ENCODE assay signal across 30 cellular contexts in genomic region chr1:54126271-54126815, GRCh38. TPM values are rescaled to one million over a fixed set of nuclear protein-coding genes. Genes with fewer than 3 reads are reported as not detected.
"Had no signal": no experiment of that assay in that cellular context is flagged by ENCODE, and none has a peak within 500 bp of the region (broad histone marks: within the 10 kb centered on the region; RNA-seq: fewer than 3 reads in every experiment).

No MANE protein-coding gene starts in this region.

- DNase-seq: activated CD4-positive, alpha-beta memory T cell treated with anti-CD3 and anti-CD28 coated beads, Interleukin-2, amount 10 ng/mL, durations not matched to agents 7 days and 5 days; activated CD4-positive, alpha-beta T cell treated with anti-CD3 and anti-CD28 coated beads for 1 hour; activated CD4-positive, alpha-beta T cell treated with anti-CD3 and anti-CD28 coated beads, Interleukin-2, amount 10 ng/mL, durations not matched to agents 7 days and 5 days; activated CD8-positive, alpha-beta memory T cell treated with anti-CD3 and anti-CD28 coated beads, Interleukin-2, amount 50 U/mL, for 48 hours; activated gamma-delta T cell; activated naive CD4-positive, alpha-beta T cell treated with anti-CD3 and anti-CD28 coated beads, Interleukin-2, amount 10 ng/mL, durations not matched to agents 7 days and 5 days; activated naive CD8-positive, alpha-beta T cell treated with anti-CD3 and anti-CD28 coated beads, Interleukin-2, amount 10 ng/mL, durations not matched to agents 7 days and 5 days; activated T-cell treated with anti-CD3 and anti-CD28 coated beads, Interleukin-2, amount 50 U/mL, for 24 hours; central memory CD4-positive, alpha-beta T cell; effector CD8-positive, alpha-beta T cell; esophagus squamous epithelium; foreskin keratinocyte; natural killer cell; occipital lobe; stimulated activated CD4-positive, alpha-beta T cell treated with anti-CD3 and anti-CD28 coated beads, Interleukin-15, amount 100 ng/mL, for 24 hours; stimulated activated CD4-positive, alpha-beta T cell treated with anti-CD3 and anti-CD28 coated beads, Interleukin-2, amount 100 ng/mL, for 24 hours; stimulated activated naive CD4-positive, alpha-beta T cell; T-helper 17 cell; tibial artery had no signal

- H3K4me3 ChIP-seq: ascending aorta, esophagus squamous epithelium, heart right ventricle, left ventricle myocardium inferior, lung, neural progenitor cell, suprapubic skin, tibial artery had no signal

- H3K27me3 ChIP-seq: ascending aorta, suprapubic skin, tibial artery had no signal

- H3K4me2 ChIP-seq: neural progenitor cell had no signal

- H3K9me3 ChIP-seq: ascending aorta, esophagus squamous epithelium, heart right ventricle, left ventricle myocardium inferior, suprapubic skin, tibial artery had no signal

- H3K9ac ChIP-seq: neural progenitor cell had no signal

- H2AFZ ChIP-seq: neural progenitor cell had no signal

- H3K36me3 ChIP-seq: ascending aorta, esophagus squamous epithelium, heart right ventricle, left ventricle myocardium inferior, neural progenitor cell, suprapubic skin, tibial artery had no signal

- ATAC-seq: foreskin keratinocyte, natural killer cell, sciatic nerve, T-helper 17 cell had no signal

- H3K4me1 ChIP-seq: foreskin keratinocyte had no signal

- H3K27ac ChIP-seq: ascending aorta, epithelial cell of prostate, esophagus squamous epithelium, foreskin keratinocyte, heart right ventricle, left ventricle myocardium inferior, neural progenitor cell, suprapubic skin, tibial artery had no signal

RNA-seq across cellular contexts. Expression of gene CDCP2, which starts 26.5 kb away (rescaled TPM):
- total RNA-seq: activated CD4-positive, alpha-beta memory T cell treated with anti-CD3 and anti-CD28 coated beads, Interleukin-2, amount 10 ng/mL, durations not matched to agents 7 days and 5 days; activated CD4-positive, alpha-beta T cell treated with anti-CD3 and anti-CD28 coated beads, Interleukin-2, amount 10 ng/mL, durations not matched to agents 7 days and 5 days; ascending aorta; foreskin keratinocyte; glomerular endothelial cell; left ventricle myocardium inferior; occipital lobe; renal cortical epithelial cell; suprapubic skin; T-helper 17 cell; WTC11 had no signal
- polyA plus RNA-seq: foreskin keratinocyte had no signal
